ENCODE assay signal across 2 cellular contexts in the genomic region with DNA sequence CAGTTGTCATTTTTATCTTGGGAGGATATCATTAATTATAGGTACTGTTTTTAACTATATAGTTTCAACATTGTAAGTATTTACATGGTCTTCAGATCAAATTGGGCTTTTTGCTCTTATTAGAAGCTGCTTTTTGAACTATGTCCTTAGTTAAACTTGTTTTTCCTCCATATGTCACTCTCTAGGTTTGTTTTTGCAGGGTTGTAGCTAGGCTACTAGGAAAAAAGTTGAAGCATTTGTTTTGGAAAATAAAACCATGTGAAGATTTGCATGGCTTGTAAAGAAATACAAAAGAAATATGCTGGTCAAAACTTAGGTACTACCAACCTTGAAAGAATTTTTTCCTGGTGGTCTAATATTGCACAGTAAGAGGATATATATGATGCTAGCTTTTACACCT.
TF ChIP-seq lines count a peak whose summit lies in the region.

No MANE protein-coding gene starts in this region.

TF ChIP-seq in HepG2, 621 proteins besides CTCF, POLR2A, EP300 and RAD21:
- no peak for TF ChIP-seq ZNF34 (CRISPR knock-in tag; IDR thresholded peaks at IDR 0.05; ENCODE audit: borderline replicate concordance)
- TF ChIP-seq, protein P1, sequence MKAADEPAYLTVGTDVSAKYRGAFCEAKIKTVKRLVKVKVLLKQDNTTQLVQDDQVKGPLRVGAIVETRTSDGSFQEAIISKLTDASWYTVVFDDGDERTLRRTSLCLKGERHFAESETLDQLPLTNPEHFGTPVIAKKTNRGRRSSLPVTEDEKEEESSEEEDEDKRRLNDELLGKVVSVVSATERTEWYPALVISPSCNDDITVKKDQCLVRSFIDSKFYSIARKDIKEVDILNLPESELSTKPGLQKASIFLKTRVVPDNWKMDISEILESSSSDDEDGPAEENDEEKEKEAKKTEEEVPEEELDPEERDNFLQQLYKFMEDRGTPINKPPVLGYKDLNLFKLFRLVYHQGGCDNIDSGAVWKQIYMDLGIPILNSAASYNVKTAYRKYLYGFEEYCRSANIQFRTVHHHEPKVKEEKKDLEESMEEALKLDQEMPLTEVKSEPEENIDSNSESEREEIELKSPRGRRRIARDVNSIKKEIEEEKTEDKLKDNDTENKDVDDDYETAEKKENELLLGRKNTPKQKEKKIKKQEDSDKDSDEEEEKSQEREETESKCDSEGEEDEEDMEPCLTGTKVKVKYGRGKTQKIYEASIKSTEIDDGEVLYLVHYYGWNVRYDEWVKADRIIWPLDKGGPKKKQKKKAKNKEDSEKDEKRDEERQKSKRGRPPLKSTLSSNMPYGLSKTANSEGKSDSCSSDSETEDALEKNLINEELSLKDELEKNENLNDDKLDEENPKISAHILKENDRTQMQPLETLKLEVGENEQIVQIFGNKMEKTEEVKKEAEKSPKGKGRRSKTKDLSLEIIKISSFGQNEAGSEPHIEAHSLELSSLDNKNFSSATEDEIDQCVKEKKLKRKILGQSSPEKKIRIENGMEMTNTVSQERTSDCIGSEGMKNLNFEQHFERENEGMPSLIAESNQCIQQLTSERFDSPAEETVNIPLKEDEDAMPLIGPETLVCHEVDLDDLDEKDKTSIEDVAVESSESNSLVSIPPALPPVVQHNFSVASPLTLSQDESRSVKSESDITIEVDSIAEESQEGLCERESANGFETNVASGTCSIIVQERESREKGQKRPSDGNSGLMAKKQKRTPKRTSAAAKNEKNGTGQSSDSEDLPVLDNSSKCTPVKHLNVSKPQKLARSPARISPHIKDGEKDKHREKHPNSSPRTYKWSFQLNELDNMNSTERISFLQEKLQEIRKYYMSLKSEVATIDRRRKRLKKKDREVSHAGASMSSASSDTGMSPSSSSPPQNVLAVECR (CRISPR knock-in tag; IDR thresholded peaks at IDR 0.05; ENCODE audit: borderline replicate concordance): no peak
- no peak for TF ChIP-seq KDM5B (CRISPR knock-in tag; IDR thresholded peaks at IDR 0.05; ENCODE audit: borderline replicate concordance)
TF ChIP-seq in HepG2: peak in this region for 0.

TF ChIP-seq in GM12878, 131 proteins besides CTCF, POLR2A, EP300 and RAD21:
- no peak for TF ChIP-seq IKZF1 (conservative IDR thresholded peaks at IDR 0.05)
- TF ChIP-seq, protein P2, sequence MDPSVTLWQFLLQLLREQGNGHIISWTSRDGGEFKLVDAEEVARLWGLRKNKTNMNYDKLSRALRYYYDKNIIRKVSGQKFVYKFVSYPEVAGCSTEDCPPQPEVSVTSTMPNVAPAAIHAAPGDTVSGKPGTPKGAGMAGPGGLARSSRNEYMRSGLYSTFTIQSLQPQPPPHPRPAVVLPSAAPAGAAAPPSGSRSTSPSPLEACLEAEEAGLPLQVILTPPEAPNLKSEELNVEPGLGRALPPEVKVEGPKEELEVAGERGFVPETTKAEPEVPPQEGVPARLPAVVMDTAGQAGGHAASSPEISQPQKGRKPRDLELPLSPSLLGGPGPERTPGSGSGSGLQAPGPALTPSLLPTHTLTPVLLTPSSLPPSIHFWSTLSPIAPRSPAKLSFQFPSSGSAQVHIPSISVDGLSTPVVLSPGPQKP (IDR thresholded peaks at IDR 0.05; ENCODE audit: low read depth, low read length): no peak
- TF ChIP-seq CREM (IDR thresholded peaks at IDR 0.05; ENCODE audit: low read depth): no peak
- no peak for TF ChIP-seq ZNF384 (IDR thresholded peaks at IDR 0.05; ENCODE audit: borderline replicate concordance, low read depth, low read length)
- no peak for TF ChIP-seq SMAD5 (IDR thresholded peaks at IDR 0.05; ENCODE audit: low read depth)
TF ChIP-seq in GM12878: peak in this region for 0.
